ENCODE assay signal across 8 cellular contexts in the genomic region with DNA sequence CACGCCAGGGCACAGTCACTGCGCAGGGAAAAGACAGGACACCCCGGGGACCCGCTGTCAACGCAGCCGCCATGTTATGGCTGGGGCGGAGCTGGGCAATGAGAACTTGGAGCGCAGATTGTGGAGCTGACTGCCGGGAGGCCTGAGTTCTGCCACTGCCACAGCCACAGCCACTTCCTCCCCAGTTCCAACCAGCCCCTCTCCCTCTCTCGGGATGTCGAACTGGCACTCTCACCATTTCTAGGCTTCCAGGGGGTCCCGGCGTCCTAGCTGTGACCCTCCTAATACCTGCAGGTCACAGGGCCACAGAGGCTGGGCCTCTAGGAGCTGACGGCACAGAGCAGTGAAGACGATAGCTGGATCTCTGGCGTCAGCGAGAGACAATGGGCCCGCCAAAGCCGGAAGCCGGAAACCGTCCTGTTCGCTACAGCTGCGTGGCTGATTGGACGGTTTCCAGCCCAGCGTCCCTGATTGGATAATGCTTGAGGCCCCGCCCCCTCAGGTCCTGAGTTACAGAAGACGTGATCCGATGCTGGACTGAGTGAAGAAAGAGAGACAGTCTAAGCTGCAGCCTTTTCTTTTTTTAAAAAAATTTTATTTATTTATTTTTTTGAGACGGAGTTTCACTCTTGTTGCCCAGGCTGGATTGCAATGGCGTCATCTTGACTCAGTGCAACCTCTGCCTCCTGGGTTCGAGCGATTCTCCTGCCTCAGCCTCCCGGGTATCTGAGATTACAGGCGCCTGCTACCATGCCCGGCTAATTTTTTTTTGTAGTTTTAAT. TPM values are rescaled to one million over a fixed set of nuclear protein-coding genes. Genes with fewer than 3 reads are reported as not detected.
A peak's percentile ranks its signal among the peaks of the same experiment; 100 is the strongest.
DNase-seq lines count a peak whose midpoint lies in the region; ATAC-seq and TF ChIP-seq lines count a peak whose summit lies in the region.

A gene (minus strand): TSS at position 385 of the 782 bp plus-strand sequence. CDS start 147 bp downstream, at position 238.

- H3K27me3 Mint-ChIP-seq in T-helper 17 cell, result no peaks in the 10 kb centered on the region

- under 1% methylated on average over 35 of the region's 35 CpGs for WGBS in prostate gland

- POLR2A ChIA-PET in HEK293T (lab: Yijun Ruan, JAX), result no interaction called here

- peak; percentile 85 for ATAC-seq in T-helper 17 cell
- peak; percentile 98 for ATAC-seq in left ventricle myocardium superior

- H3K27me3 ChIP-seq in prostate gland (replicated peaks; ENCODE audit: insufficient read depth), result no peaks in the 10 kb centered on the region

- H3K4me1 ChIP-seq in prostate gland (replicated peaks), result no peaks in the 10 kb centered on the region

- peak; percentile 73 for TF ChIP-seq POLR2A in prostate gland (IDR thresholded peaks at IDR 0.05)

- peak in 1 of 4 experiments; percentile 11 for TF ChIP-seq CTCF in prostate gland (IDR thresholded peaks at IDR 0.05)

- peaks cover 4% of the 10 kb centered on the region for H3K36me3 Mint-ChIP-seq in T-helper 17 cell (ENCODE audit: low read depth)

- peak within 1 kb of the TSS; percentile 83 to 98 for H3K27ac ChIP-seq in prostate gland

- peak within 1 kb of the TSS; percentile 97 for H3K4me3 Mint-ChIP-seq in T-helper 17 cell

- peak within 1 kb of the TSS; percentile 58 to 78 for H3K4me3 ChIP-seq in prostate gland

- H3K36me3 ChIP-seq in prostate gland, result no peaks in the 10 kb centered on the region

- peaks cover 2% of the 10 kb centered on the region for H3K9me3 ChIP-seq in T-helper 17 cell (ENCODE audit: control insufficient read depth, low read length, poor library complexity, severe bottlenecking)
- H3K9me3 ChIP-seq in prostate gland, result no peaks in the 10 kb centered on the region

- CTCF ChIA-PET in HEK293T (lab: Yijun Ruan, JAX), result no interaction called here

- intact Hi-C loops in left ventricle myocardium superior (cut with micrococcal nuclease), result no loop called here
- intact Hi-C loops in prostate gland (cut with DNase I), result loop anchor here (5.0 kb wide), 2 partner anchors 46 to 1201 kb away; a partner anchor contains a TSS

- peaks cover 15% of the 10 kb centered on the region for H3K4me1 Mint-ChIP-seq in T-helper 17 cell

- H3K27ac Mint-ChIP-seq in T-helper 17 cell, result peak within 1 kb of the TSS; percentile 99

- DNase-seq in GM03348 (ENCODE audit: low spot score), result peak; percentile 90
- peak; percentile 9 for DNase-seq in HEK293T (ENCODE audit: extremely low spot score)
- peak; percentile 97 for DNase-seq in NCI-H1105 treated with DMSO at 0.1 percent for 48 hours (lab: John Stamatoyannopoulos, UW)
- peak; percentile 90 to 95 (median 92) for DNase-seq in T-helper 17 cell
- DNase-seq in anterior cingulate cortex (lab: John Stamatoyannopoulos, UW), result peak; percentile 69 to 99 (median 94)
- peak; percentile 99 for DNase-seq in left ventricle myocardium superior
- peak; percentile 99 for DNase-seq in prostate gland (ENCODE audit: low spot score)
- DNase-seq in ureter (ENCODE audit: low spot score), result peak; percentile 100

TF ChIP-seq in HEK293T, 16 proteins besides CTCF, POLR2A, EP300 and RAD21:
- TF ChIP-seq HDGF (IDR thresholded peaks at IDR 0.05; ENCODE audit: borderline replicate concordance), result no peak
- TF ChIP-seq, protein P1, sequence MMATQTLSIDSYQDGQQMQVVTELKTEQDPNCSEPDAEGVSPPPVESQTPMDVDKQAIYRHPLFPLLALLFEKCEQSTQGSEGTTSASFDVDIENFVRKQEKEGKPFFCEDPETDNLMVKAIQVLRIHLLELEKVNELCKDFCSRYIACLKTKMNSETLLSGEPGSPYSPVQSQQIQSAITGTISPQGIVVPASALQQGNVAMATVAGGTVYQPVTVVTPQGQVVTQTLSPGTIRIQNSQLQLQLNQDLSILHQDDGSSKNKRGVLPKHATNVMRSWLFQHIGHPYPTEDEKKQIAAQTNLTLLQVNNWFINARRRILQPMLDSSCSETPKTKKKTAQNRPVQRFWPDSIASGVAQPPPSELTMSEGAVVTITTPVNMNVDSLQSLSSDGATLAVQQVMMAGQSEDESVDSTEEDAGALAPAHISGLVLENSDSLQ (IDR thresholded peaks at IDR 0.05), result no peak
- TF ChIP-seq BHLHE40 (IDR thresholded peaks at IDR 0.05; ENCODE audit: borderline replicate concordance), result no peak
- no peak for TF ChIP-seq TARDBP (IDR thresholded peaks at IDR 0.05)
- no peak for TF ChIP-seq FOXK2 (IDR thresholded peaks at IDR 0.05)
- TF ChIP-seq LEF1 (IDR thresholded peaks at IDR 0.05; ENCODE audit: borderline replicate concordance), result no peak

RNA-seq across cellular contexts. Expression of the gene that starts here (rescaled TPM):
- total RNA-seq in T-helper 17 cell (10 to 100 TPM; 31.7 to 50.6 TPM), left ventricle myocardium superior (9.7 TPM), prostate gland (10 to 100 TPM; 35.7 to 37.2 TPM), ureter (57.1 TPM)

Comparison
In these comparisons a context has a peak if more than half of its experiments do, and no peak if none do; other contexts are left out.
1. Peak in every context shown above with its lines: DNase-seq, ATAC-seq, H3K4me3 ChIP-seq and H3K27ac ChIP-seq.
2. DNase-seq: peak in every context shown above with its lines; median percentile 100 in ureter; 99 in left ventricle myocardium superior; 99 in prostate gland; 97 in NCI-H1105 treated with DMSO at 0.1 percent for 48 hours; 94 in anterior cingulate cortex; 92 in T-helper 17 cell; 90 in GM03348; 9 in HEK293T.